Comparison of ENCODE assay signal across 12 cellular contexts in the genomic region with DNA sequence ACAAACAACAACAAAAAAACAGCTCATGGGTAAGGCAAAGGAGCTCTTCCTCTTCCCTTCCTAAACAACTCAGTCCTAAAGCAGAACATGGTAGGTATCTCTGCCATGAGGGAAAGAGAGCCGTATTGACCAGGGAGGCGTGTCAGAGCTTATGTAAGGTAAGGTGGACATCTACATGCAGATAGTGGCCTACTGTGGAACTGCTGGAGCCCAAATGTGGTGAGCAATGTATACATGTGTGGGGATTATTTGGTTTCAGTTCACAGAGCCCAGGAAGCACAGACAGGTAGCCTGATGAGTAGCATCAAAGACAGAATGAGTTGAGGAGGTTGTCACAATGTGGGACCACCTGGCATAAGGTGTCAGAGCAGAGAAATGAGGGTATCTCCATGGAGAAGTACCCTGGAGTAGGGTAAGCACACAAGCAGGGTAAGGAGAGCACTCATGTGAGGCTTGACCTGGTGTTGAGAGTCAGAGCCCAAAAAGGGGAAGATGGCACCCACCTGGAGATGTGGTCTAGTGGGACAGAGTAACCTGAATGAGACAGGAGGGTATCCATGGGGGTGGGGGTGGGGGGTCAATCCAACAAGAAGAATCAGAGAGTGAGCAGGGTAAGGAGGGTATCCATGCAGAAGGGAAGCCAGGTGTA. TPM values are rescaled to one million over a fixed set of nuclear protein-coding genes. Genes with fewer than 3 reads are reported as not detected.
DNase-seq lines count a peak whose midpoint lies in the region; ATAC-seq and TF ChIP-seq lines count a peak whose summit lies in the region.
"Had no signal": no experiment of that assay in that cellular context is flagged by ENCODE, and none has a peak within 500 bp of the region (broad histone marks: within the 10 kb centered on the region; RNA-seq: fewer than 3 reads in every experiment).

No MANE protein-coding gene starts in this region.

- TF ChIP-seq CTCF in PC-9 (conservative IDR thresholded peaks at IDR 0.05) (no peak), endothelial cell (IDR thresholded peaks at IDR 0.05; ENCODE audit: unreplicated experiment) (no peak), uterus (IDR thresholded peaks at IDR 0.05) (no peak)

- no peak for TF ChIP-seq POLR2A in uterus (IDR thresholded peaks at IDR 0.05)

- no peaks in the 10 kb centered on the region for H3K27me3 ChIP-seq in PC-9 (ENCODE audit: insufficient read depth, low read depth)
- H3K27me3 ChIP-seq in uterus = no peaks in the 10 kb centered on the region
- H3K27me3 ChIP-seq: ovary, SJSA1 had no signal

- intact Hi-C loops in activated naive CD4-positive, alpha-beta T cell treated with anti-CD3 and anti-CD28 coated beads for 36 hours (cut with micrococcal nuclease) = loop anchor here (2.0 kb wide), 2 partner anchors 179 to 205 kb away; no protein-coding TSS in a partner anchor
- intact Hi-C loops in PC-9 (cut with micrococcal nuclease; ENCODE audit: unreplicated experiment) (no loop called here), sciatic nerve (cut with DNase I) (no loop called here), uterus (cut with DNase I; ENCODE audit: low total_unique reads) (no loop called here)

- H3K36me3 ChIP-seq in PC-9 (ENCODE audit: low read depth) = peaks cover 16% of the 10 kb centered on the region
- no peaks in the 10 kb centered on the region for H3K36me3 ChIP-seq in uterus
- H3K36me3 ChIP-seq: ovary had no signal

- ATAC-seq in sciatic nerve = peak; percentile 24
- no peak for ATAC-seq in SK-N-SH treated with all-trans-retinoic acid at 6 μM for 48 hours

- H3K9me3 ChIP-seq in PC-9 (ENCODE audit: insufficient read depth, low read depth) = no peaks in the 10 kb centered on the region
- H3K9me3 ChIP-seq in uterus = peaks cover 0 to 6% of the 10 kb centered on the region in 2 donors
- H3K9me3 ChIP-seq: ovary, SJSA1 had no signal

- no peak overlapping the region for H3K4me3 ChIP-seq in PC-9
- no peak overlapping the region for H3K4me3 ChIP-seq in uterus
- H3K4me3 ChIP-seq: ovary, SJSA1 had no signal

- DNase-seq in activated naive CD4-positive, alpha-beta T cell treated with anti-CD3 and anti-CD28 coated beads for 36 hours = no peak
- no peak for DNase-seq in activated naive CD4-positive, alpha-beta T cell (lab: John Stamatoyannopoulos, UW)
- no peak for DNase-seq in PC-9
- no peak for DNase-seq in endothelial cell (ENCODE audit: low spot score)
- DNase-seq in sciatic nerve (ENCODE audit: low spot score) = no peak
- DNase-seq in uterus = no peak
- DNase-seq in stimulated activated CD4-positive, alpha-beta T cell treated with anti-CD3 and anti-CD28 coated beads, Interleukin-4, amount 100 ng/mL, for 1 hour = no peak
- DNase-seq: activated gamma-delta T cell, NCI-H1417 had no signal

- POLR2A ChIA-PET in PC-9 (lab: Charles Lee; ENCODE audit: unreplicated experiment) = interaction anchor here (0.5 kb wide), 1 partner anchor 195 kb away, joined by 6 read pairs; no protein-coding TSS in a partner anchor

- H3F3A ChIP-seq in PC-9 (ENCODE audit: insufficient read depth, low read depth) = 0 out of 2 replicates have a peak, but pooled peaks cover 3% of the 10 kb centered on the region

- no peaks in the 10 kb centered on the region for H4K20me1 ChIP-seq in PC-9 (ENCODE audit: insufficient read depth)

- no peak overlapping the region for H2AFZ ChIP-seq in PC-9

- H3K27ac ChIP-seq in PC-9 (0 out of 2 replicates have a peak overlapping the region, but pooled peaks have one; percentile 37), uterus (no peak overlapping the region)
- H3K27ac ChIP-seq: ovary, SJSA1 had no signal

- H3K4me3 Mint-ChIP-seq in activated naive CD4-positive, alpha-beta T cell treated with anti-CD3 and anti-CD28 coated beads for 36 hours = no peak overlapping the region
- peak overlapping the region; percentile 42 for H3K4me3 Mint-ChIP-seq in endothelial cell (ENCODE audit: unreplicated experiment)

- peak overlapping the region; percentile 37 for H3K27ac Mint-ChIP-seq in activated naive CD4-positive, alpha-beta T cell treated with anti-CD3 and anti-CD28 coated beads for 36 hours
- peak overlapping the region; percentile 49 for H3K27ac Mint-ChIP-seq in endothelial cell (ENCODE audit: unreplicated experiment)

- CTCF ChIA-PET in activated naive CD4-positive, alpha-beta T cell treated with anti-CD3 and anti-CD28 coated beads for 36 hours (lab: Charles Lee) = interaction anchor here (1.1 kb wide), 1 partner anchor 12 kb away, joined by 4 read pairs; no protein-coding TSS in a partner anchor
- CTCF ChIA-PET in PC-9 (lab: Charles Lee) = no interaction called here

- H3K9me2 ChIP-seq in PC-9 (ENCODE audit: insufficient read depth) = no peaks in the 10 kb centered on the region

- H3K4me1 ChIP-seq in PC-9 (replicated peaks; ENCODE audit: insufficient read depth) = no peaks in the 10 kb centered on the region
- no peaks in the 10 kb centered on the region for H3K4me1 ChIP-seq in uterus
- H3K4me1 ChIP-seq: SJSA1 had no signal

- peaks cover 48% of the 10 kb centered on the region for H3K36me3 Mint-ChIP-seq in activated naive CD4-positive, alpha-beta T cell treated with anti-CD3 and anti-CD28 coated beads for 36 hours (ENCODE audit: low read depth)
- H3K36me3 Mint-ChIP-seq in endothelial cell (ENCODE audit: low read depth, unreplicated experiment) = peaks cover 47% of the 10 kb centered on the region

- BruUV-seq in PC-9 (replicated peaks; lab: Mats Ljungman, UMichigan) = no TSS peak

- no peaks in the 10 kb centered on the region for H3K79me2 ChIP-seq in PC-9 (ENCODE audit: low read depth)

- no peaks in the 10 kb centered on the region for H3K27me3 Mint-ChIP-seq in activated naive CD4-positive, alpha-beta T cell treated with anti-CD3 and anti-CD28 coated beads for 36 hours (ENCODE audit: low read depth)
- no peaks in the 10 kb centered on the region for H3K27me3 Mint-ChIP-seq in endothelial cell (ENCODE audit: unreplicated experiment)

- peaks cover 15% of the 10 kb centered on the region for H3K9me3 Mint-ChIP-seq in activated naive CD4-positive, alpha-beta T cell treated with anti-CD3 and anti-CD28 coated beads for 36 hours
- peaks cover 6% of the 10 kb centered on the region for H3K9me3 Mint-ChIP-seq in endothelial cell (ENCODE audit: unreplicated experiment)

- H3K4me1 Mint-ChIP-seq in activated naive CD4-positive, alpha-beta T cell treated with anti-CD3 and anti-CD28 coated beads for 36 hours (ENCODE audit: low read depth) = peaks cover 15% of the 10 kb centered on the region
- peaks cover 5% of the 10 kb centered on the region for H3K4me1 Mint-ChIP-seq in endothelial cell (ENCODE audit: unreplicated experiment)

- no peak overlapping the region for H3K4me2 ChIP-seq in PC-9

TF ChIP-seq in SK-N-SH treated with all-trans-retinoic acid at 6 μM for 48 hours, 23 proteins besides CTCF, POLR2A, EP300 and RAD21 (continues in another document):
- TF ChIP-seq, protein P1, sequence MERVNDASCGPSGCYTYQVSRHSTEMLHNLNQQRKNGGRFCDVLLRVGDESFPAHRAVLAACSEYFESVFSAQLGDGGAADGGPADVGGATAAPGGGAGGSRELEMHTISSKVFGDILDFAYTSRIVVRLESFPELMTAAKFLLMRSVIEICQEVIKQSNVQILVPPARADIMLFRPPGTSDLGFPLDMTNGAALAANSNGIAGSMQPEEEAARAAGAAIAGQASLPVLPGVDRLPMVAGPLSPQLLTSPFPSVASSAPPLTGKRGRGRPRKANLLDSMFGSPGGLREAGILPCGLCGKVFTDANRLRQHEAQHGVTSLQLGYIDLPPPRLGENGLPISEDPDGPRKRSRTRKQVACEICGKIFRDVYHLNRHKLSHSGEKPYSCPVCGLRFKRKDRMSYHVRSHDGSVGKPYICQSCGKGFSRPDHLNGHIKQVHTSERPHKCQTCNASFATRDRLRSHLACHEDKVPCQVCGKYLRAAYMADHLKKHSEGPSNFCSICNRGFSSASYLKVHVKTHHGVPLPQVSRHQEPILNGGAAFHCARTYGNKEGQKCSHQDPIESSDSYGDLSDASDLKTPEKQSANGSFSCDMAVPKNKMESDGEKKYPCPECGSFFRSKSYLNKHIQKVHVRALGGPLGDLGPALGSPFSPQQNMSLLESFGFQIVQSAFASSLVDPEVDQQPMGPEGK (CRISPR knock-in tag; IDR thresholded peaks at IDR 0.05; ENCODE audit: borderline replicate concordance) = no peak
- TF ChIP-seq SNAI2 (CRISPR knock-in tag; IDR thresholded peaks at IDR 0.05) = no peak
- no peak for TF ChIP-seq BACH2 (CRISPR knock-in tag; IDR thresholded peaks at IDR 0.05; ENCODE audit: borderline replicate concordance)
- no peak for TF ChIP-seq ISL1 (CRISPR knock-in tag; IDR thresholded peaks at IDR 0.05)
- TF ChIP-seq TOX (CRISPR knock-in tag; IDR thresholded peaks at IDR 0.05; ENCODE audit: borderline replicate concordance) = no peak
- TF ChIP-seq GLIS3 (CRISPR knock-in tag; IDR thresholded peaks at IDR 0.05) = no peak
- TF ChIP-seq OSR1 (CRISPR knock-in tag; IDR thresholded peaks at IDR 0.05) = no peak
- TF ChIP-seq, protein P2, sequence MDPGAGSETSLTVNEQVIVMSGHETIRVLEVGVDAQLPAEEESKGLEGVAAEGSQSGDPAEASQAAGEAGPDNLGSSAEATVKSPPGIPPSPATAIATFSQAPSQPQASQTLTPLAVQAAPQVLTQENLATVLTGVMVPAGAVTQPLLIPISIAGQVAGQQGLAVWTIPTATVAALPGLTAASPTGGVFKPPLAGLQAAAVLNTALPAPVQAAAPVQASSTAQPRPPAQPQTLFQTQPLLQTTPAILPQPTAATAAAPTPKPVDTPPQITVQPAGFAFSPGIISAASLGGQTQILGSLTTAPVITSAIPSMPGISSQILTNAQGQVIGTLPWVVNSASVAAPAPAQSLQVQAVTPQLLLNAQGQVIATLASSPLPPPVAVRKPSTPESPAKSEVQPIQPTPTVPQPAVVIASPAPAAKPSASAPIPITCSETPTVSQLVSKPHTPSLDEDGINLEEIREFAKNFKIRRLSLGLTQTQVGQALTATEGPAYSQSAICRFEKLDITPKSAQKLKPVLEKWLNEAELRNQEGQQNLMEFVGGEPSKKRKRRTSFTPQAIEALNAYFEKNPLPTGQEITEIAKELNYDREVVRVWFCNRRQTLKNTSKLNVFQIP (CRISPR knock-in tag; IDR thresholded peaks at IDR 0.05; ENCODE audit: borderline replicate concordance, low read depth) = no peak
- TF ChIP-seq ZFP3 (CRISPR knock-in tag; IDR thresholded peaks at IDR 0.05) = no peak
- no peak for TF ChIP-seq ZNF8 (CRISPR knock-in tag; IDR thresholded peaks at IDR 0.05)
- no peak for TF ChIP-seq TCF4 (CRISPR knock-in tag; IDR thresholded peaks at IDR 0.05; ENCODE audit: borderline replicate concordance)
- no peak for TF ChIP-seq ZNF70 (CRISPR knock-in tag; IDR thresholded peaks at IDR 0.05)
- no peak for TF ChIP-seq PPARA (CRISPR knock-in tag; IDR thresholded peaks at IDR 0.05; ENCODE audit: borderline replicate concordance)

RNA-seq across cellular contexts. Expression of a gene that starts 45.5 kb away (rescaled TPM):
- total RNA-seq in activated naive CD4-positive, alpha-beta T cell treated with anti-CD3 and anti-CD28 coated beads for 36 hours = 10 to 100 TPM; 12.3 to 12.4 TPM
- 23.6 and 28.2 TPM in 2 replicates for total RNA-seq in PC-9 (2021)
- total RNA-seq in endothelial cell (ENCODE audit: unreplicated experiment) = 25.3 TPM
- 56.3 TPM for total RNA-seq in sciatic nerve
- total RNA-seq in uterus = 10 to 100 TPM; 11.5 to 65.8 (median 40.4) TPM

RNA-seq across cellular contexts. Expression of a gene that starts 50.3 kb away (rescaled TPM):
- 10 to 100 TPM; 49.0 to 50.8 TPM for total RNA-seq in activated naive CD4-positive, alpha-beta T cell treated with anti-CD3 and anti-CD28 coated beads for 36 hours
- total RNA-seq in PC-9 (2021) (132 and 182 TPM in 2 replicates), endothelial cell (ENCODE audit: unreplicated experiment) (161 TPM), sciatic nerve (97.3 TPM), uterus (100 to 1,000 TPM in 2 of 4 donors, 10 to 100 TPM in 2; 52.5 to 166 (median 108) TPM)
